Comparison of ENCODE assay signal across 8 cellular contexts in the genomic region with DNA sequence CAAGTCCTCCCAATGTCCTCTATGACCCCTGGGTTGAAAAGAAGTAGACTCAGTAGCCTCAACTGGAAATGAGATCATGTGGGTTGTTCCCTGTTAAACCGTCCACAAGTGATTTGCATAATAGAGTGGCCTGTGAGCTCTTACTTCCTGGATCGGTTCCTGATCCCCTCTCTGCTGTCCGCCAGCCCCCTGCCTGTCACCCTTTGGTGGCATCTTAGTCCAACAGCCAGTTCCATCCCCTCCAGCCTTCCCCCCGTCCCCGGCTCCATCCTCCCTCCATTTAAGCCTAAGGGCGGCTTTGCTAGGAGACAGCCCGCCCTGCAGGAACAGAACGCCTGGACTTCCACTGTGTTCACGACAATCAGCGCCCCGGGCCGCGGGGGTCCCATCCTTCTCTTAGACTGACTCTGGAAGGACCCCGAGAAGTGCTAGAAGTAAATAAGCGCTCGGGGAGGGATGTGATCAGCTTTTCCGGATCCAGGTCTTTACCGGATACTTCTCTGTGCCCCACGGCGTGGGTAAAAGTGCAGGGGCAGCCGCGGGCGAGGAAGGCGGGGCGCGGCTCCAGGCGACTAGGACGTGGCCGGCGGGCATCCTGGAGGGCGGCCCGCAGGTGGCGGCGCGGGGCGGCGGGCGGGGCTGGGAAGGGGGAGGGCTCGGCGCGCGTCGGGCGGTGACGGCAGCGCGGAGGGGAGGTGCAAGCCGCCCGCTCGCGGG. TPM values are rescaled to one million over a fixed set of nuclear protein-coding genes. Genes with fewer than 3 reads are reported as not detected.
DNase-seq lines count a peak whose midpoint lies in the region; ATAC-seq and TF ChIP-seq lines count a peak whose summit lies in the region.

No MANE protein-coding gene starts in this region.

- H3K27me3 Mint-ChIP-seq in natural killer cell treated with Interleukin-12 subunit alpha and Interleukin-12 subunit beta and Interleukin-15 and Interleukin-18, amount 100 ng/mL, for 72 hours = no peaks in the 10 kb centered on the region

- H3K27ac ChIP-seq in Panc1 (ENCODE audit: low read length) = peak overlapping the region; percentile 78

- peak overlapping the region; percentile 57 to 81 for H3K4me3 ChIP-seq in Panc1 (ENCODE audit: low read depth in 2 of 2, low read length in 2 of 2)
- H3K4me3 ChIP-seq in fibroblast of mammary gland (ENCODE audit: control insufficient read depth, low read depth, low read length) = peak overlapping the region; percentile 64

- H3K27ac Mint-ChIP-seq in natural killer cell treated with Interleukin-12 subunit alpha and Interleukin-12 subunit beta and Interleukin-15 and Interleukin-18, amount 100 ng/mL, for 72 hours = peak overlapping the region; percentile 91

- H3K27me3 ChIP-seq in Panc1 (ENCODE audit: control insufficient read depth, insufficient read depth, low read length) = no peaks in the 10 kb centered on the region

- no peaks in the 10 kb centered on the region for H3K9me3 Mint-ChIP-seq in natural killer cell treated with Interleukin-12 subunit alpha and Interleukin-12 subunit beta and Interleukin-15 and Interleukin-18, amount 100 ng/mL, for 72 hours

- intact Hi-C loops in Panc1 (cut with micrococcal nuclease; ENCODE audit: unreplicated experiment) = loop anchor here (5.0 to 10.0 kb wide), 2 partner anchors 51 to 118 kb away; partner anchors contain the start of gene ULK4

- peak in 12 of 14 donors; percentile 11 to 74 (median 62) for DNase-seq in C1 segment of cervical spinal cord (lab: John Stamatoyannopoulos, UW)
- DNase-seq in Panc1 (ENCODE audit: low read depth, low spot score) = no peak
- peak; percentile 35 to 65 for DNase-seq in activated T-helper 1 cell treated with anti-CD3 and anti-CD28 coated beads, Interleukin-2, amount 50 U/mL, for 16 hours (ENCODE audit: low read depth in 1 of 2, low spot score in 1 of 2)
- peak; percentile 53 for DNase-seq in fibroblast of mammary gland (ENCODE audit: low read depth)
- DNase-seq in natural killer cell treated with Interleukin-12 subunit alpha and Interleukin-12 subunit beta and Interleukin-15 and Interleukin-18, amount 100 ng/mL, for 72 hours (ENCODE audit: low spot score) = peak; percentile 82
- peak; percentile 69 for DNase-seq in stimulated activated naive CD4-positive, alpha-beta T cell treated with Interleukin-2 at 50 U/mL for 16 hours (lab: John Stamatoyannopoulos, UW)

- peaks cover 33% of the 10 kb centered on the region in 2 donors for H3K4me1 Mint-ChIP-seq in natural killer cell treated with Interleukin-12 subunit alpha and Interleukin-12 subunit beta and Interleukin-15 and Interleukin-18, amount 100 ng/mL, for 72 hours (ENCODE audit: low read depth in 2 of 2)

- H3K4me1 ChIP-seq in Panc1 (ENCODE audit: control insufficient read depth, insufficient read depth, low read length) = peaks cover 9% of the 10 kb centered on the region

- no TSS peak for BruUV-seq in Panc1 (replicated peaks; lab: Mats Ljungman, UMichigan)

- ATAC-seq in GM19035 (IDR thresholded peaks at IDR 0.05; ENCODE audit: unreplicated experiment) (peak; percentile 73), HG03175 (IDR thresholded peaks at IDR 0.05; ENCODE audit: unreplicated experiment) (peak; percentile 67), Panc1 (peak; percentile 95)
- ATAC-seq in natural killer cell treated with Interleukin-12 subunit alpha and Interleukin-12 subunit beta and Interleukin-15 and Interleukin-18, amount 100 ng/mL, for 72 hours = peak; percentile 89 to 95

- no peaks in the 10 kb centered on the region for H3K9me3 ChIP-seq in Panc1 (ENCODE audit: control insufficient read depth, insufficient read depth, low read depth, low read length)

- peak overlapping the region; percentile 82 for H3K4me3 Mint-ChIP-seq in natural killer cell treated with Interleukin-12 subunit alpha and Interleukin-12 subunit beta and Interleukin-15 and Interleukin-18, amount 100 ng/mL, for 72 hours

- CTCF ChIA-PET in Panc1 (lab: Charles Lee) = interaction anchor here (1.0 kb wide), 1 partner anchor 66 kb away, joined by 3 read pairs; no protein-coding TSS in a partner anchor

- in situ Hi-C loops in Panc1 (cut with HindIII; ENCODE audit: low pct_unique_long_range_greater_than_20kb, low sequenced_read_pairs) = no loop called here

- no peaks in the 10 kb centered on the region for H3K36me3 Mint-ChIP-seq in natural killer cell treated with Interleukin-12 subunit alpha and Interleukin-12 subunit beta and Interleukin-15 and Interleukin-18, amount 100 ng/mL, for 72 hours

- no peaks in the 10 kb centered on the region; the same call in 1 of the 2 replicates for H3K36me3 ChIP-seq in Panc1 (ENCODE audit: control insufficient read depth, insufficient read depth, low read length)

- TF ChIP-seq CTCF in Panc1 (IDR thresholded peaks at IDR 0.05) (no peak), fibroblast of mammary gland (conservative IDR thresholded peaks at IDR 0.05; ENCODE audit: control insufficient read depth, insufficient read depth, low read depth, low read length) (no peak)

- POLR2A ChIA-PET in Panc1 (lab: Charles Lee) = no interaction called here

RNA-seq across cellular contexts. Expression of gene ULK4, which starts 51.2 kb away (rescaled TPM):
- total RNA-seq in Panc1 (2021; ENCODE audit: unreplicated experiment) = 14.3 TPM
- 3.2 TPM for polyA plus RNA-seq in Panc1 (2012; ENCODE audit: insufficient read length)
- 10 to 100 TPM; 11.1 to 29.9 TPM for total RNA-seq in natural killer cell treated with Interleukin-12 subunit alpha and Interleukin-12 subunit beta and Interleukin-15 and Interleukin-18, amount 100 ng/mL, for 72 hours
